ENCODE assay signal across 20 cellular contexts in genomic region chr16:83366228-83366627, GRCh38.
"Had no signal": no experiment of that assay in that cellular context is flagged by ENCODE, and none has a peak within 500 bp of the region (broad histone marks: within the 10 kb centered on the region; RNA-seq: fewer than 3 reads in every experiment).

No MANE protein-coding gene starts in this region.

- H3K4me1 ChIP-seq: neural progenitor cell, parathyroid adenoma, prostate gland, sigmoid colon, suprapubic skin, transverse colon, upper lobe of right lung, vagina had no signal

- H3K27me3 ChIP-seq: neural progenitor cell, sigmoid colon, suprapubic skin, transverse colon, upper lobe of right lung, vagina had no signal

- H3K79me2 ChIP-seq: parathyroid adenoma had no signal

- H3K36me3 ChIP-seq: neural progenitor cell, prostate gland, sigmoid colon, suprapubic skin, transverse colon, upper lobe of right lung, vagina had no signal

- DNase-seq: effector memory CD8-positive, alpha-beta T cell; erythroblast; mesenchymal stem cell; naive thymus-derived CD4-positive, alpha-beta T cell; right cardiac atrium; sigmoid colon; stimulated activated CD4-positive, alpha-beta T cell treated with anti-CD3 and anti-CD28 coated beads, Interleukin-15, amount 100 ng/mL, for 24 hours; stimulated activated CD4-positive, alpha-beta T cell treated with anti-CD3 and anti-CD28 coated beads, Interleukin-2, amount 100 ng/mL, for 48 hours; stimulated activated naive CD4-positive, alpha-beta T cell; stimulated activated naive CD8-positive, alpha-beta T cell treated with anti-CD3 and anti-CD28 coated beads, Interleukin-15, amount 100 ng/mL, for 72 hours; transverse colon; upper lobe of right lung had no signal

- H3K4me3 ChIP-seq: coronary artery, lung, neural progenitor cell, prostate gland, sigmoid colon, skin epidermis, suprapubic skin, transverse colon, upper lobe of right lung, vagina had no signal

- H2AFZ ChIP-seq: neural progenitor cell, parathyroid adenoma had no signal

- H3K27ac ChIP-seq: coronary artery, neural progenitor cell, parathyroid adenoma, prostate gland, sigmoid colon, skin epidermis, suprapubic skin, transverse colon, upper lobe of right lung, vagina had no signal

- H3K4me2 ChIP-seq: neural progenitor cell had no signal

- H3K9me3 ChIP-seq: prostate gland, suprapubic skin, transverse colon, upper lobe of right lung, vagina had no signal

- H3K9ac ChIP-seq: neural progenitor cell, parathyroid adenoma had no signal
